11 cellular contexts compared by ENCODE assay signal in genomic region chr20:31566332-31566657, GRCh38. TPM values are rescaled to one million over a fixed set of nuclear protein-coding genes. Genes with fewer than 3 reads are reported as not detected.
DNase-seq lines count a peak whose midpoint lies in the region; ATAC-seq and TF ChIP-seq lines count a peak whose summit lies in the region.
"Had no signal": no experiment of that assay in that cellular context is flagged by ENCODE, and none has a peak within 500 bp of the region (broad histone marks: within the 10 kb centered on the region; RNA-seq: fewer than 3 reads in every experiment).

No MANE protein-coding gene starts in this region.

- peaks cover 30 to 76% of the 10 kb centered on the region in 2 donors for H3K4me1 ChIP-seq in thyroid gland

- no peak for TF ChIP-seq POLR2A in thyroid gland (IDR thresholded peaks at IDR 0.05)

- H3K27ac ChIP-seq in RWPE1 (peak overlapping the region; percentile 93), thyroid gland (peak overlapping the region; percentile 90 to 95 (median 92))
- H3K27ac ChIP-seq: ovary had no signal

- no peaks in the 10 kb centered on the region for H3K27me3 Mint-ChIP-seq in activated T-cell treated with anti-CD3 and anti-CD28 coated beads, Interleukin-2, amount 50 U/mL, for 72 hours (ENCODE audit: low read depth)
- no peaks in the 10 kb centered on the region for H3K27me3 Mint-ChIP-seq in CD14-positive monocyte (ENCODE audit: low read depth in 3 of 3)
- H3K27me3 Mint-ChIP-seq: activated CD8-positive, alpha-beta T cell treated with anti-CD3 and anti-CD28 coated beads for 36 hours; T-cell had no signal

- no peak overlapping the region for H3K4me3 ChIP-seq in thyroid gland (replicated peaks in 1 of 3)
- H3K4me3 ChIP-seq: ovary had no signal

- no peak for DNase-seq in activated T-cell treated with anti-CD3 and anti-CD28 coated beads, Interleukin-2, amount 50 U/mL, for 72 hours
- no peak for DNase-seq in activated T-cell treated with anti-CD3 and anti-CD28 coated beads, Interleukin-2, amount 50 U/mL, for 48 hours
- DNase-seq in RWPE1 (ENCODE audit: low spot score) (no peak), thyroid gland (peak; percentile 70 to 74), CD14-positive monocyte (ENCODE audit: low spot score) (no peak), SW480 (ENCODE audit: low spot score) (no peak)
- no peak for DNase-seq in stimulated activated CD4-positive, alpha-beta T cell treated with anti-CD3 and anti-CD28 coated beads, Interleukin-4, amount 100 ng/mL, for 4 hours
- DNase-seq: ovary, T-cell had no signal

- ATAC-seq in activated T-cell treated with anti-CD3 and anti-CD28 coated beads, Interleukin-2, amount 50 U/mL, for 72 hours (replicated peaks in 1 of 2): no peak
- ATAC-seq in esophagus mucosa: peak; percentile 1

- no peak overlapping the region for H3K4me3 Mint-ChIP-seq in activated T-cell treated with anti-CD3 and anti-CD28 coated beads, Interleukin-2, amount 50 U/mL, for 72 hours
- no peak overlapping the region for H3K4me3 Mint-ChIP-seq in CD14-positive monocyte
- H3K4me3 Mint-ChIP-seq: activated CD8-positive, alpha-beta T cell treated with anti-CD3 and anti-CD28 coated beads for 36 hours; T-cell had no signal

- 100% methylated on average over 1 of the region's 1 CpG; no CpG with 5 or more reads in 1 of the 2 donors for WGBS in thyroid gland, 2 donors

- no peaks in the 10 kb centered on the region for H3K27me3 ChIP-seq in thyroid gland
- H3K27me3 ChIP-seq: ovary had no signal

- H3K9me3 Mint-ChIP-seq in activated T-cell treated with anti-CD3 and anti-CD28 coated beads, Interleukin-2, amount 50 U/mL, for 72 hours: no peaks in the 10 kb centered on the region
- H3K9me3 Mint-ChIP-seq in CD14-positive monocyte: peaks cover 0 to 2% (median 0%) of the 10 kb centered on the region in 7 donors
- H3K9me3 Mint-ChIP-seq: activated CD8-positive, alpha-beta T cell treated with anti-CD3 and anti-CD28 coated beads for 36 hours; T-cell had no signal

- peaks cover 38% of the 10 kb centered on the region for H3K4me1 Mint-ChIP-seq in activated T-cell treated with anti-CD3 and anti-CD28 coated beads, Interleukin-2, amount 50 U/mL, for 72 hours (ENCODE audit: low read depth)
- H3K4me1 Mint-ChIP-seq in CD14-positive monocyte: peaks cover 23% of the 10 kb centered on the region

- POLR2A ChIA-PET in RWPE1 (lab: Yijun Ruan, JAX; ENCODE audit: low non-redundant PET): interaction anchor here (0.8 to 3.0 kb wide), 6 partner anchors 27 to 46 kb away, joined by 3 to 33 read pairs (median 9); partner anchors contain the start of gene ID1

- TF ChIP-seq CTCF in RWPE1 (conservative IDR thresholded peaks at IDR 0.05; ENCODE audit: low read depth) (no peak), thyroid gland (IDR thresholded peaks at IDR 0.05) (no peak), CD14-positive monocyte (IDR thresholded peaks at IDR 0.05) (no peak)

- intact Hi-C loops in thyroid gland (cut with DNase I): no loop called here
- intact Hi-C loops in CD14-positive monocyte (cut with micrococcal nuclease): no loop called here

- peaks cover 1 to 12% of the 10 kb centered on the region in 2 donors for H3K36me3 Mint-ChIP-seq in activated T-cell treated with anti-CD3 and anti-CD28 coated beads, Interleukin-2, amount 50 U/mL, for 72 hours (ENCODE audit: insufficient read depth in 2 of 2)
- peaks cover 74 to 90% of the 10 kb centered on the region in 2 donors for H3K36me3 Mint-ChIP-seq in CD14-positive monocyte

- peak overlapping the region; percentile 46 for H3K27ac Mint-ChIP-seq in activated T-cell treated with anti-CD3 and anti-CD28 coated beads, Interleukin-2, amount 50 U/mL, for 72 hours
- peak overlapping the region in 2 of 7 donors; percentile 12 to 37 for H3K27ac Mint-ChIP-seq in CD14-positive monocyte

- H3K36me3 ChIP-seq in thyroid gland: peaks cover 5 to 10% of the 10 kb centered on the region in 2 donors
- H3K36me3 ChIP-seq: ovary had no signal

- CTCF ChIA-PET in RWPE1 (lab: Yijun Ruan, JAX): interaction anchor here (0.8 to 20.6 kb wide), 5 partner anchors 9 to 157 kb away, joined by 3 to 656 read pairs (median 14); partner anchors contain the start of gene ID1

- H3K9me3 ChIP-seq in thyroid gland: no peaks in the 10 kb centered on the region
- H3K9me3 ChIP-seq: ovary had no signal

RNA-seq across cellular contexts. Expression of gene ID1, which starts 38.8 kb away (rescaled TPM):
- total RNA-seq in activated T-cell treated with anti-CD3 and anti-CD28 coated beads, Interleukin-2, amount 50 U/mL, for 72 hours: 1 to 10 TPM in 1 of 2 donors, under 1 TPM in 1; 0.84 to 2.0 TPM
- total RNA-seq in esophagus mucosa: 299 TPM
- total RNA-seq in thyroid gland: 1,000 to 10,000 TPM; 1,083 to 1,350 (median 1,205) TPM
- 10 to 100 TPM in 1 of 2 donors, 1 to 10 TPM in 1; 3.9 to 12.5 TPM for polyA plus RNA-seq in CD14-positive monocyte

RNA-seq across cellular contexts. Expression of gene HM13, which starts 52.1 kb away (rescaled TPM):
- 100 to 1,000 TPM; 131 to 146 TPM for total RNA-seq in activated T-cell treated with anti-CD3 and anti-CD28 coated beads, Interleukin-2, amount 50 U/mL, for 72 hours
- total RNA-seq in esophagus mucosa: 232 TPM
- 100 to 1,000 TPM in 2 of 4 donors, 10 to 100 TPM in 2; 82.8 to 136 (median 111) TPM for total RNA-seq in thyroid gland
- polyA plus RNA-seq in CD14-positive monocyte: 100 to 1,000 TPM; 320 to 329 TPM

Comparison
In these comparisons a context has a peak if more than half of its experiments do, and no peak if none do; other contexts are left out.
1. DNase-seq: peak in thyroid gland (2 of 2); none in activated T-cell treated with anti-CD3 and anti-CD28 coated beads, Interleukin-2, amount 50 U/mL, for 72 hours (0 of 2), activated T-cell treated with anti-CD3 and anti-CD28 coated beads, Interleukin-2, amount 50 U/mL, for 48 hours (0 of 2), RWPE1 (single experiment), CD14-positive monocyte (single experiment), SW480 (single experiment) and stimulated activated CD4-positive, alpha-beta T cell treated with anti-CD3 and anti-CD28 coated beads, Interleukin-4, amount 100 ng/mL, for 4 hours (0 of 2).
2. RNA of gene ID1, which starts 38.8 kb away (total RNA-seq): 1,083 to 1,350 TPM in thyroid gland and 299 TPM in esophagus mucosa (single experiment); 0.84 to 2.0 TPM in activated T-cell treated with anti-CD3 and anti-CD28 coated beads, Interleukin-2, amount 50 U/mL, for 72 hours; every median in the first group is over 10 times any median in the second.